Comparison of ENCODE assay signal across 9 cellular contexts in genomic region chr10:60573342-60573741, GRCh38.
DNase-seq lines count a peak whose midpoint lies in the region; ATAC-seq and TF ChIP-seq lines count a peak whose summit lies in the region.
"Had no signal": no experiment of that assay in that cellular context is flagged by ENCODE, and none has a peak within 500 bp of the region (broad histone marks: within the 10 kb centered on the region; RNA-seq: fewer than 3 reads in every experiment).

No MANE protein-coding gene starts in this region.

- TF ChIP-seq POLR2A in esophagus muscularis mucosa (IDR thresholded peaks at IDR 0.05; ENCODE audit: low read depth), result no peak

- peak; percentile 90 to 91 for ATAC-seq in activated T-cell treated with anti-CD3 and anti-CD28 coated beads, Interleukin-2, amount 50 U/mL, for 72 hours (replicated peaks in 1 of 2)

- no peak for TF ChIP-seq CTCF in esophagus muscularis mucosa (IDR thresholded peaks at IDR 0.05)

- no peak for TF ChIP-seq EP300 in esophagus muscularis mucosa (IDR thresholded peaks at IDR 0.05)

- H3K9me3 Mint-ChIP-seq in activated T-cell treated with anti-CD3 and anti-CD28 coated beads, Interleukin-2, amount 50 U/mL, for 72 hours, result peaks cover 0 to 3% of the 10 kb centered on the region in 2 donors

- WGBS in esophagus muscularis mucosa, result 69% methylated on average over 1 of the region's 1 CpG

- H3K27ac ChIP-seq in muscle layer of duodenum (ENCODE audit: low read length), result peak overlapping the region; percentile 17
- peak overlapping the region in 1 of 4 donors; percentile 60 for H3K27ac ChIP-seq in esophagus muscularis mucosa (replicated peaks in 1 of 4)

- peak; percentile 72 for DNase-seq in stimulated activated naive CD4-positive, alpha-beta T cell treated with Interleukin-2 at 50 U/mL for 16 hours (lab: John Stamatoyannopoulos, UW)
- DNase-seq in stimulated activated naive CD4-positive, alpha-beta T cell (lab: John Stamatoyannopoulos, UW), result no peak
- peak; percentile 56 to 83 for DNase-seq in activated T-cell treated with anti-CD3 and anti-CD28 coated beads, Interleukin-2, amount 50 U/mL, for 72 hours
- no peak for DNase-seq in NCI-H226
- DNase-seq in esophagus muscularis mucosa (ENCODE audit: extremely low spot score), result no peak
- no peak for DNase-seq in MG63
- DNase-seq in MV-4-11 (lab: John Stamatoyannopoulos, UW), result no peak
- DNase-seq: DND-41 had no signal

- no peaks in the 10 kb centered on the region for H3K9me3 ChIP-seq in muscle layer of duodenum (ENCODE audit: control insufficient read depth in 1 of 2, low read length in 2 of 2)
- no peaks in the 10 kb centered on the region for H3K9me3 ChIP-seq in esophagus muscularis mucosa
- no peaks in the 10 kb centered on the region; the same call in 1 of the 2 replicates for H3K9me3 ChIP-seq in MG63

- peaks cover 69% of the 10 kb centered on the region for H3K4me1 Mint-ChIP-seq in activated T-cell treated with anti-CD3 and anti-CD28 coated beads, Interleukin-2, amount 50 U/mL, for 72 hours (ENCODE audit: low read depth)

- H3K4me1 ChIP-seq in muscle layer of duodenum (ENCODE audit: control insufficient read depth in 1 of 2, insufficient read depth in 2 of 2, low read length in 2 of 2) (peaks cover 9 to 13% of the 10 kb centered on the region in 2 donors), esophagus muscularis mucosa (peaks cover 0 to 33% (median 28%) of the 10 kb centered on the region in 4 donors)

- peaks cover 9 to 16% of the 10 kb centered on the region in 2 donors for H3K36me3 Mint-ChIP-seq in activated T-cell treated with anti-CD3 and anti-CD28 coated beads, Interleukin-2, amount 50 U/mL, for 72 hours (ENCODE audit: insufficient read depth in 2 of 2)

- H3K36me3 ChIP-seq in muscle layer of duodenum (ENCODE audit: control insufficient read depth in 1 of 2, insufficient read depth in 2 of 2, low read length in 2 of 2) (no peaks in the 10 kb centered on the region), esophagus muscularis mucosa (no peaks in the 10 kb centered on the region), MG63 (no peaks in the 10 kb centered on the region)

- intact Hi-C loops in esophagus muscularis mucosa (cut with DNase I), result no loop called here

- H3K27me3 ChIP-seq in muscle layer of duodenum (ENCODE audit: low read depth, low read length), result no peaks in the 10 kb centered on the region
- H3K27me3 ChIP-seq in esophagus muscularis mucosa, result no peaks in the 10 kb centered on the region
- H3K27me3 ChIP-seq in MG63, result no peaks in the 10 kb centered on the region

- peak overlapping the region; percentile 86 to 93 for H3K4me3 Mint-ChIP-seq in activated T-cell treated with anti-CD3 and anti-CD28 coated beads, Interleukin-2, amount 50 U/mL, for 72 hours

- peak overlapping the region; percentile 96 for H3K27ac Mint-ChIP-seq in activated T-cell treated with anti-CD3 and anti-CD28 coated beads, Interleukin-2, amount 50 U/mL, for 72 hours

- H3K4me3 ChIP-seq in muscle layer of duodenum (ENCODE audit: low read depth in 1 of 2, low read length in 2 of 2) (peak overlapping the region in 1 of 2 donors; percentile 64), esophagus muscularis mucosa (no peak overlapping the region), MG63 (no peak overlapping the region)

- no peaks in the 10 kb centered on the region for H3K27me3 Mint-ChIP-seq in activated T-cell treated with anti-CD3 and anti-CD28 coated beads, Interleukin-2, amount 50 U/mL, for 72 hours (ENCODE audit: low read depth)

Comparison
In these comparisons a context has a peak if more than half of its experiments do, and no peak if none do; other contexts are left out.
1. DNase-seq: peak in stimulated activated naive CD4-positive, alpha-beta T cell treated with Interleukin-2 at 50 U/mL for 16 hours (single experiment) and activated T-cell treated with anti-CD3 and anti-CD28 coated beads, Interleukin-2, amount 50 U/mL, for 72 hours (2 of 2); none in stimulated activated naive CD4-positive, alpha-beta T cell (0 of 6), NCI-H226 (single experiment), esophagus muscularis mucosa (single experiment), MG63 (single experiment) and MV-4-11 (single experiment).